Comparison of ENCODE assay signal across 8 cellular contexts in the genomic region with DNA sequence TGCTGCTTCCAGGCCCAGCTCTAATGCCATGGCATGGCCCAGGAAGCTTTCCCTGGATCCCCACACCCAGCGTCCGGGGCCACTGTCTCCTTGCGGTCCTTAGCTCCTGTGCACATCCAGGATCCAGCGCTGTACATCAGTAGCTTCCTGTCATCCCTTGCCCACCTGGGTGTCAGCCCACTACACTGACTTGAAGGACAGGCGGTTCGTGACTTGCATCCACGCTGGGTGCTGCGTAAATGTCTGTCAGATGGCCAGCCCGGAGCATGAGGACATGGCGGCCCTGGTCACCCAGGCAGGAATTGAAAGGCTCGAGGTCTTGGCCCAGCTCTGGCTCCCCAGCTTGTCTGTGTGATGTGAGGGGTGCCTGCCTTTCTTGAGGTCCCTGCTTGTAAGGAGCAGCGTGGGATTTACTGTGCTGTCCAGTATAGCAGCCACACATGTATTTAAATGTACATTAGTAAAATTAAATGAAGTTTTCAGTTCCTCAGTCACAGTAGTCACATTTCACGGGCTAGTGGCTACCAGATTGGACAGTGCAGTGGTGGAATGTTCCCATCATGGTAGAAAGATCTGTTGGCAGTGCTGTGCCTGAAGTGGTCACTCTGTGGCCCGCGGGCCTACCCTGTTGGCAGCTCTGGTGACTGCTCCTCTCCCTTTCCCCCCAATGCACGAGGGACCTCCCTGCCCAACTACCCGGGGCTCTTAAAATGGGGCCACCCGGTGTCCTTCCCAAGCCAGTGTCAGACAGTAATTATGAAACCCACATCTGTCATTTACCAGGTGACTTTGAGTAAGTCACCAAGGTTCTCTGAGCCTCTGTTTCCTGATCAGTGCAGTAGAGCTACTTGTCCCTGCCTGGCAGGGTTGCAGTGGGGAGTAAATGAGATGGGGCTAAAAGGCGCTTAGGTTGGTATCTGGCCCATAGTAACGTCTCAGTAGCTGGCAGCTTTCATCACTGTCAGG.
DNase-seq lines count a peak whose midpoint lies in the region; ATAC-seq and TF ChIP-seq lines count a peak whose summit lies in the region.

No MANE protein-coding gene starts in this region.

- H3K9me3 Mint-ChIP-seq in endodermal cell = no peaks in the 10 kb centered on the region

- H3K27me3 ChIP-seq in endodermal cell (ENCODE audit: control insufficient read depth, insufficient read depth, low read length, poor library complexity, severe bottlenecking) = no peaks in the 10 kb centered on the region
- no peaks in the 10 kb centered on the region for H3K27me3 ChIP-seq in uterus

- H3K36me3 ChIP-seq in endodermal cell (ENCODE audit: control insufficient read depth, insufficient read depth, low read length) = no peaks in the 10 kb centered on the region
- no peaks in the 10 kb centered on the region for H3K36me3 ChIP-seq in uterus

- no peak overlapping the region for H3K9ac ChIP-seq in endodermal cell (ENCODE audit: extremely low read depth, low read length, poor library complexity, severe bottlenecking)

- peak; percentile 57 for DNase-seq in CD1c-positive myeloid dendritic cell (ENCODE audit: extremely low spot score)
- no peak for DNase-seq in endodermal cell
- no peak for DNase-seq in uterus
- DNase-seq in NCI-H526 treated with DMSO at 0.1 percent for 48 hours (lab: John Stamatoyannopoulos, UW) = no peak
- no peak for DNase-seq in ureter (ENCODE audit: low spot score)
- DNase-seq in foreskin melanocyte = no peak

- H3K27ac ChIP-seq in endodermal cell (ENCODE audit: low read depth, low read length) (no peak overlapping the region), uterus (peak overlapping the region; percentile 77 to 86)

- H3K9me3 ChIP-seq in endodermal cell (ENCODE audit: control insufficient read depth, low read length) (no peaks in the 10 kb centered on the region), uterus (no peaks in the 10 kb centered on the region)

- whole genome bisulfite sequencing in endodermal cell (ENCODE audit: insufficient coverage in 1 of 2, insufficient read length in 1 of 2), 2 experiments = 92 to 95% methylated on average over 14 to 19 of the region's 20 CpGs

- H3K4me3 ChIP-seq in endodermal cell (ENCODE audit: low read length) = no peak overlapping the region
- H3K4me3 ChIP-seq in uterus = no peak overlapping the region

- H3K27me3 Mint-ChIP-seq in endodermal cell (ENCODE audit: insufficient read depth) = peaks cover 2% of the 10 kb centered on the region

- H3K4me3 Mint-ChIP-seq in endodermal cell = no peak overlapping the region

- intact Hi-C loops in uterus (cut with DNase I; ENCODE audit: low total_unique reads) = no loop called here

- H3K4me1 Mint-ChIP-seq in endodermal cell = peaks cover 21% of the 10 kb centered on the region

- H3K4me1 ChIP-seq in endodermal cell (ENCODE audit: control insufficient read depth, insufficient read depth, low read length) (no peaks in the 10 kb centered on the region), uterus (peaks cover 7 to 58% of the 10 kb centered on the region in 2 donors)

- no peak for TF ChIP-seq CTCF in endodermal cell (conservative IDR thresholded peaks at IDR 0.05)
- TF ChIP-seq CTCF in uterus (IDR thresholded peaks at IDR 0.05) = no peak

- no peak for TF ChIP-seq POLR2A in uterus (IDR thresholded peaks at IDR 0.05)

- H3K27ac Mint-ChIP-seq in endodermal cell = peak overlapping the region; percentile 39

- peak; percentile 42 for ATAC-seq in GM19324 (IDR thresholded peaks at IDR 0.05; ENCODE audit: low FRiP score, unreplicated experiment)
- peak; percentile 63 for ATAC-seq in HG03280 (IDR thresholded peaks at IDR 0.05; ENCODE audit: unreplicated experiment)

- peaks cover 4% of the 10 kb centered on the region for H3K36me3 Mint-ChIP-seq in endodermal cell (ENCODE audit: low read depth)
